Comparison of ENCODE assay signal across 8 cellular contexts in the genomic region with DNA sequence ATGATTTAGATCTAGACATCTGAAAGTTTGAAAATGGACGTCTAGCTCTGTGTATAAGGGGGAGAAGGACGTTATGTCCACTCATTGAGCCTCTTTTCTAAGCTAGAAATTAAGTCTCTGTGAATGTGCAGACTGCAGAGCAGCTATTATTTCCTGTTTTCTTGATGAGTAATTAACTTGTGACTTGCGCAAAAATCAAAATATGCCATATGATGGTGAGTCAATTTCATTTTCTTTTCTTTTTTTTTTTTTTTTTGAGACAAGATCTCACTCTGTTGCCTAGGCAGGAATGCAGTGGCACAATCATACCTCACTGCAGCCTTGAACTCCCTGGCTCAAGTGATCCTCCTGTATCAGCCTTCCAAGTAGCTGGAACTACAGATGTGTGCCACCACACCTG. TPM values are rescaled to one million over a fixed set of nuclear protein-coding genes. Genes with fewer than 3 reads are reported as not detected.
DNase-seq lines count a peak whose midpoint lies in the region; ATAC-seq and TF ChIP-seq lines count a peak whose summit lies in the region.

No MANE protein-coding gene starts in this region.

- H3K4me2 ChIP-seq in BLaER1 treated with 17β-estradiol and CSF1 and Interleukin-3, amounts not matched to agents 10 nM and 100 nM: peak overlapping the region in 8 of 11 experiments; percentile 4 to 97 (median 66); a peak in 13 of 22 replicates

- peaks cover 0 to 11% (median 0%) of the 10 kb centered on the region in 7 donors for H3K4me1 Mint-ChIP-seq in naive thymus-derived CD4-positive, alpha-beta T cell
- H3K4me1 Mint-ChIP-seq in activated CD4-positive, alpha-beta memory T cell treated with anti-CD3 and anti-CD28 coated beads, Interleukin-2, amount 10 ng/mL, durations not matched to agents 7 days and 5 days: peaks cover 16% of the 10 kb centered on the region
- H3K4me1 Mint-ChIP-seq in activated T-helper 1 cell treated with anti-CD3 and anti-CD28 coated beads, Interleukin-12 subunit alpha, Interleukin-12 subunit beta, Interleukin-2, Interleukin-4 antibody, amounts not matched to agents 30 ng/mL and 10 ng/mL and 1 ng/mL, durations not matched to agents 14 hours and 24 hours and 36 hours (ENCODE audit: low read depth): peaks cover 9% of the 10 kb centered on the region

- intact Hi-C loops in naive thymus-derived CD4-positive, alpha-beta T cell (cut with micrococcal nuclease): no loop called here
- intact Hi-C loops in activated T-helper 1 cell treated with anti-CD3 and anti-CD28 coated beads, Interleukin-12 subunit alpha, Interleukin-12 subunit beta, Interleukin-2, Interleukin-4 antibody, amounts not matched to agents 30 ng/mL and 10 ng/mL and 1 ng/mL, durations not matched to agents 14 hours and 24 hours and 36 hours (cut with micrococcal nuclease): no loop called here

- peak overlapping the region in 1 of 9 donors; percentile 55 for H3K27ac Mint-ChIP-seq in naive thymus-derived CD4-positive, alpha-beta T cell
- no peak overlapping the region for H3K27ac Mint-ChIP-seq in activated CD4-positive, alpha-beta memory T cell treated with anti-CD3 and anti-CD28 coated beads, Interleukin-2, amount 10 ng/mL, durations not matched to agents 7 days and 5 days
- no peak overlapping the region for H3K27ac Mint-ChIP-seq in activated T-helper 1 cell treated with anti-CD3 and anti-CD28 coated beads, Interleukin-12 subunit alpha, Interleukin-12 subunit beta, Interleukin-2, Interleukin-4 antibody, amounts not matched to agents 30 ng/mL and 10 ng/mL and 1 ng/mL, durations not matched to agents 14 hours and 24 hours and 36 hours

- peaks cover 0 to 59% (median 8%) of the 10 kb centered on the region in 11 experiments; a peak in 10 of 22 replicates for H3K36me3 ChIP-seq in BLaER1 treated with 17β-estradiol and CSF1 and Interleukin-3, amounts not matched to agents 10 nM and 100 nM
- no peaks in the 10 kb centered on the region for H3K36me3 ChIP-seq in naive thymus-derived CD4-positive, alpha-beta T cell (ENCODE audit: control insufficient read depth in 2 of 3, insufficient read depth in 3 of 3, low read length in 3 of 3)

- H3K27ac ChIP-seq in BLaER1 treated with 17β-estradiol and CSF1 and Interleukin-3, amounts not matched to agents 10 nM and 100 nM: peak overlapping the region in 7 of 11 experiments; percentile 14 to 97 (median 85); a peak in 13 of 22 replicates
- peak overlapping the region; percentile 54 to 68 for H3K27ac ChIP-seq in coronary artery
- no peak overlapping the region for H3K27ac ChIP-seq in naive thymus-derived CD4-positive, alpha-beta T cell (ENCODE audit: low read depth, low read length)

- H3K9me3 Mint-ChIP-seq in naive thymus-derived CD4-positive, alpha-beta T cell: no peaks in the 10 kb centered on the region
- no peaks in the 10 kb centered on the region for H3K9me3 Mint-ChIP-seq in activated CD4-positive, alpha-beta memory T cell treated with anti-CD3 and anti-CD28 coated beads, Interleukin-2, amount 10 ng/mL, durations not matched to agents 7 days and 5 days
- no peaks in the 10 kb centered on the region for H3K9me3 Mint-ChIP-seq in activated T-helper 1 cell treated with anti-CD3 and anti-CD28 coated beads, Interleukin-12 subunit alpha, Interleukin-12 subunit beta, Interleukin-2, Interleukin-4 antibody, amounts not matched to agents 30 ng/mL and 10 ng/mL and 1 ng/mL, durations not matched to agents 14 hours and 24 hours and 36 hours

- H3K4me3 Mint-ChIP-seq in naive thymus-derived CD4-positive, alpha-beta T cell: no peak overlapping the region
- no peak overlapping the region for H3K4me3 Mint-ChIP-seq in activated CD4-positive, alpha-beta memory T cell treated with anti-CD3 and anti-CD28 coated beads, Interleukin-2, amount 10 ng/mL, durations not matched to agents 7 days and 5 days
- no peak overlapping the region for H3K4me3 Mint-ChIP-seq in activated T-helper 1 cell treated with anti-CD3 and anti-CD28 coated beads, Interleukin-12 subunit alpha, Interleukin-12 subunit beta, Interleukin-2, Interleukin-4 antibody, amounts not matched to agents 30 ng/mL and 10 ng/mL and 1 ng/mL, durations not matched to agents 14 hours and 24 hours and 36 hours

- ATAC-seq in naive thymus-derived CD4-positive, alpha-beta T cell: peak; percentile 85
- ATAC-seq in HG03108 (IDR thresholded peaks at IDR 0.05; ENCODE audit: unreplicated experiment): no peak

- no peaks in the 10 kb centered on the region for H3K9me3 ChIP-seq in BLaER1 treated with 17β-estradiol and CSF1 and Interleukin-3, amounts not matched to agents 10 nM and 100 nM (replicated peaks in 1 of 11)
- no peaks in the 10 kb centered on the region for H3K9me3 ChIP-seq in naive thymus-derived CD4-positive, alpha-beta T cell (ENCODE audit: control insufficient read depth in 2 of 3, low read length in 3 of 3)

- H4K20me1 ChIP-seq in BLaER1 treated with 17β-estradiol and CSF1 and Interleukin-3, amounts not matched to agents 10 nM and 100 nM: peaks cover 0 to 5% (median 0%) of the 10 kb centered on the region in 11 experiments; a peak in 3 of 22 replicates

- peak overlapping the region in 6 of 11 experiments; percentile 18 to 80 (median 70); a peak in 10 of 22 replicates for H3K9ac ChIP-seq in BLaER1 treated with 17β-estradiol and CSF1 and Interleukin-3, amounts not matched to agents 10 nM and 100 nM

- peaks cover 0 to 18% (median 7%) of the 10 kb centered on the region in 5 donors for H3K36me3 Mint-ChIP-seq in naive thymus-derived CD4-positive, alpha-beta T cell
- H3K36me3 Mint-ChIP-seq in activated CD4-positive, alpha-beta memory T cell treated with anti-CD3 and anti-CD28 coated beads, Interleukin-2, amount 10 ng/mL, durations not matched to agents 7 days and 5 days (ENCODE audit: low read depth): no peaks in the 10 kb centered on the region
- H3K36me3 Mint-ChIP-seq in activated T-helper 1 cell treated with anti-CD3 and anti-CD28 coated beads, Interleukin-12 subunit alpha, Interleukin-12 subunit beta, Interleukin-2, Interleukin-4 antibody, amounts not matched to agents 30 ng/mL and 10 ng/mL and 1 ng/mL, durations not matched to agents 14 hours and 24 hours and 36 hours (ENCODE audit: low read depth): peaks cover 16% of the 10 kb centered on the region

- DNase-seq in NCI-H226: peak; percentile 82
- DNase-seq in coronary artery (ENCODE audit: low spot score): no peak
- no peak for DNase-seq in naive thymus-derived CD4-positive, alpha-beta T cell
- no peak for DNase-seq in activated CD4-positive, alpha-beta memory T cell treated with anti-CD3 and anti-CD28 coated beads, Interleukin-2, amount 10 ng/mL, durations not matched to agents 7 days and 5 days
- DNase-seq in activated T-helper 1 cell treated with anti-CD3 and anti-CD28 coated beads, Interleukin-12 subunit alpha, Interleukin-12 subunit beta, Interleukin-2, Interleukin-4 antibody, amounts not matched to agents 30 ng/mL and 10 ng/mL and 1 ng/mL, durations not matched to agents 14 hours and 24 hours and 36 hours (ENCODE audit: low spot score): no peak
- no peak for DNase-seq in cerebellar cortex (ENCODE audit: low spot score)

- no peaks in the 10 kb centered on the region for H3K27me3 ChIP-seq in BLaER1 treated with 17β-estradiol and CSF1 and Interleukin-3, amounts not matched to agents 10 nM and 100 nM
- H3K27me3 ChIP-seq in naive thymus-derived CD4-positive, alpha-beta T cell (ENCODE audit: control insufficient read depth in 2 of 2, insufficient read depth in 2 of 2, low read length in 2 of 2): no peaks in the 10 kb centered on the region

- POLR2A ChIA-PET in naive thymus-derived CD4-positive, alpha-beta T cell (lab: Charles Lee): interaction anchor here (0.6 to 1.8 kb wide), 3 partner anchors 26 to 141 kb away, joined by 3 to 7 read pairs (median 5); no protein-coding TSS in a partner anchor
- POLR2A ChIA-PET in activated CD4-positive, alpha-beta memory T cell treated with anti-CD3 and anti-CD28 coated beads, Interleukin-2, amount 10 ng/mL, durations not matched to agents 7 days and 5 days (lab: Charles Lee): interaction anchor here (0.6 to 1.1 kb wide), 3 partner anchors 11 to 19 kb away, joined by 3 to 4 read pairs (median 4); no protein-coding TSS in a partner anchor

- CTCF ChIA-PET in naive thymus-derived CD4-positive, alpha-beta T cell (lab: Charles Lee): interaction anchor here (1.1 kb wide), 1 partner anchor 141 kb away, joined by 4 read pairs; the partner anchor contains the start of gene APH1B
- CTCF ChIA-PET in activated CD4-positive, alpha-beta memory T cell treated with anti-CD3 and anti-CD28 coated beads, Interleukin-2, amount 10 ng/mL, durations not matched to agents 7 days and 5 days (lab: Charles Lee): interaction anchor here (0.6 to 1.8 kb wide), 3 partner anchors 21 to 88 kb away, joined by 4 to 6 read pairs (median 4); partner anchors contain the start of gene RPS27L

- H3K4me3 ChIP-seq in BLaER1 treated with 17β-estradiol and CSF1 and Interleukin-3, amounts not matched to agents 10 nM and 100 nM: no peak overlapping the region
- H3K4me3 ChIP-seq in coronary artery: no peak overlapping the region
- H3K4me3 ChIP-seq in naive thymus-derived CD4-positive, alpha-beta T cell (ENCODE audit: low read length): no peak overlapping the region

- TF ChIP-seq CTCF in coronary artery (IDR thresholded peaks at IDR 0.05): no peak

- H3K4me1 ChIP-seq in BLaER1 treated with 17β-estradiol and CSF1 and Interleukin-3, amounts not matched to agents 10 nM and 100 nM: peaks cover 0 to 53% (median 11%) of the 10 kb centered on the region in 10 experiments; a peak in 13 of 20 replicates
- H3K4me1 ChIP-seq in naive thymus-derived CD4-positive, alpha-beta T cell (ENCODE audit: control insufficient read depth in 2 of 2, insufficient read depth in 2 of 2, low read length in 2 of 2): no peaks in the 10 kb centered on the region

- H3K27me3 Mint-ChIP-seq in naive thymus-derived CD4-positive, alpha-beta T cell: no peaks in the 10 kb centered on the region
- H3K27me3 Mint-ChIP-seq in activated CD4-positive, alpha-beta memory T cell treated with anti-CD3 and anti-CD28 coated beads, Interleukin-2, amount 10 ng/mL, durations not matched to agents 7 days and 5 days: no peaks in the 10 kb centered on the region
- H3K27me3 Mint-ChIP-seq in activated T-helper 1 cell treated with anti-CD3 and anti-CD28 coated beads, Interleukin-12 subunit alpha, Interleukin-12 subunit beta, Interleukin-2, Interleukin-4 antibody, amounts not matched to agents 30 ng/mL and 10 ng/mL and 1 ng/mL, durations not matched to agents 14 hours and 24 hours and 36 hours (ENCODE audit: insufficient read depth): no peaks in the 10 kb centered on the region

RNA-seq across cellular contexts. Expression of gene LACTB, which starts 14.1 kb away (rescaled TPM):
- 10 to 100 TPM in 4 of 5 experiments, 1 to 10 TPM in 1; 9.8 to 23.2 (median 10.7) TPM for total RNA-seq in naive thymus-derived CD4-positive, alpha-beta T cell
- polyA plus RNA-seq in naive thymus-derived CD4-positive, alpha-beta T cell: 10 to 100 TPM in 1 of 2 donors, 1 to 10 TPM in 1; 8.2 to 10.3 TPM
- 10 to 100 TPM; 12.7 to 14.0 TPM for total RNA-seq in activated CD4-positive, alpha-beta memory T cell treated with anti-CD3 and anti-CD28 coated beads, Interleukin-2, amount 10 ng/mL, durations not matched to agents 7 days and 5 days
- 13.7 and 15.1 TPM in 2 replicates for total RNA-seq in activated T-helper 1 cell treated with anti-CD3 and anti-CD28 coated beads, Interleukin-12 subunit alpha, Interleukin-12 subunit beta, Interleukin-2, Interleukin-4 antibody, amounts not matched to agents 30 ng/mL and 10 ng/mL and 1 ng/mL, durations not matched to agents 14 hours and 24 hours and 36 hours

RNA-seq across cellular contexts. Expression of gene RPS27L, which starts 21.5 kb away (rescaled TPM):
- total RNA-seq in naive thymus-derived CD4-positive, alpha-beta T cell: 100 to 1,000 TPM in 3 of 5 experiments, 10 to 100 TPM in 2; 38.7 to 248 (median 111) TPM
- 100 to 1,000 TPM in 1 of 2 donors, 10 to 100 TPM in 1; 86.8 to 224 TPM for polyA plus RNA-seq in naive thymus-derived CD4-positive, alpha-beta T cell
- total RNA-seq in activated CD4-positive, alpha-beta memory T cell treated with anti-CD3 and anti-CD28 coated beads, Interleukin-2, amount 10 ng/mL, durations not matched to agents 7 days and 5 days: 100 to 1,000 TPM; 171 to 173 TPM
- 163 and 164 TPM in 2 replicates for total RNA-seq in activated T-helper 1 cell treated with anti-CD3 and anti-CD28 coated beads, Interleukin-12 subunit alpha, Interleukin-12 subunit beta, Interleukin-2, Interleukin-4 antibody, amounts not matched to agents 30 ng/mL and 10 ng/mL and 1 ng/mL, durations not matched to agents 14 hours and 24 hours and 36 hours

RNA-seq across cellular contexts. Expression of gene RAB8B, which starts 53.6 kb away (rescaled TPM):
- 100 to 1,000 TPM in 1 of 5 experiments, 10 to 100 TPM in 4; 37.2 to 100 (median 71.3) TPM for total RNA-seq in naive thymus-derived CD4-positive, alpha-beta T cell
- 10 to 100 TPM; 30.4 to 32.0 TPM for polyA plus RNA-seq in naive thymus-derived CD4-positive, alpha-beta T cell
- total RNA-seq in activated CD4-positive, alpha-beta memory T cell treated with anti-CD3 and anti-CD28 coated beads, Interleukin-2, amount 10 ng/mL, durations not matched to agents 7 days and 5 days: 100 to 1,000 TPM; 133 to 139 TPM
- 135 and 149 TPM in 2 replicates for total RNA-seq in activated T-helper 1 cell treated with anti-CD3 and anti-CD28 coated beads, Interleukin-12 subunit alpha, Interleukin-12 subunit beta, Interleukin-2, Interleukin-4 antibody, amounts not matched to agents 30 ng/mL and 10 ng/mL and 1 ng/mL, durations not matched to agents 14 hours and 24 hours and 36 hours
